39 cellular contexts compared by ENCODE assay signal in the genomic region with DNA sequence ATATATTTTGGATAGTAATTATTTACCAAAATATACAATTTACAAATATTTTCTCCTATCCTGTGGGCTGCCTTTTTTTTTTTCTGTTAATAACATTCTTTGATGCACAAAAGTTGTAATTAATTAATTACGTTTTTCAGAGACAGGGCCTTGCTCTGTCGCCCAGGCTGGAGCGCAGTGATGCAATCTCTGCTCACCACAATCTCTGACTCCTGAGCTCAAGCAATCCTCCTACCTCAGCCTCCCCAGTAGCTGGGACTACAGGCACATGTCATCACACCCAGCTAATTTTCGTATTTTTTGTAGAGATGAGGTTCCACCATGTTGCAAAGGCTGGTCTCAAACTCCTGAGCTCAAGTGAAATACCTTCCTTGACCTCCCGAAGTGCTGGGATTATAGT.
"Had no signal": no experiment of that assay in that cellular context is flagged by ENCODE, and none has a peak within 500 bp of the region (broad histone marks: within the 10 kb centered on the region; RNA-seq: fewer than 3 reads in every experiment).

No MANE protein-coding gene starts in this region.

- H3K4me1 ChIP-seq: adrenal gland, ascending aorta, body of pancreas, breast epithelium had no signal

- H3K4me3 ChIP-seq: adrenal gland, ascending aorta, body of pancreas, breast epithelium, cardiac muscle cell had no signal

- H3K9me3 ChIP-seq: adrenal gland, ascending aorta, body of pancreas, breast epithelium had no signal

- H3K27me3 Mint-ChIP-seq: activated naive CD4-positive, alpha-beta T cell treated with anti-CD3 and anti-CD28 coated beads, Interleukin-2, amount 50 U/mL, for 24 hours; activated naive CD8-positive, alpha-beta T cell treated with anti-CD3 and anti-CD28 coated beads for 36 hours; activated naive CD8-positive, alpha-beta T cell treated with anti-CD3 and anti-CD28 coated beads, Interleukin-2, amount 50 U/mL, for 24 hours had no signal

- H3K4me1 Mint-ChIP-seq: activated naive CD4-positive, alpha-beta T cell treated with anti-CD3 and anti-CD28 coated beads, Interleukin-2, amount 10 ng/mL, durations not matched to agents 7 days and 5 days; activated naive CD4-positive, alpha-beta T cell treated with anti-CD3 and anti-CD28 coated beads, Interleukin-2, amount 50 U/mL, for 24 hours; activated naive CD8-positive, alpha-beta T cell treated with anti-CD3 and anti-CD28 coated beads for 36 hours; activated naive CD8-positive, alpha-beta T cell treated with anti-CD3 and anti-CD28 coated beads, Interleukin-2, amount 10 ng/mL, durations not matched to agents 7 days and 5 days; activated naive CD8-positive, alpha-beta T cell treated with anti-CD3 and anti-CD28 coated beads, Interleukin-2, amount 50 U/mL, for 24 hours; activated T-helper 17 cell treated with anti-CD3 and anti-CD28 coated beads, Interleukin-2, amount 50 U/mL, for 72 hours; brain; central memory CD8-positive, alpha-beta T cell had no signal

- H3K36me3 ChIP-seq: adrenal gland, ascending aorta, brain microvascular endothelial cell, breast epithelium, cardiac muscle cell had no signal

- H3K36me3 Mint-ChIP-seq: activated naive CD4-positive, alpha-beta T cell treated with anti-CD3 and anti-CD28 coated beads, Interleukin-2, amount 10 ng/mL, durations not matched to agents 7 days and 5 days; activated naive CD4-positive, alpha-beta T cell treated with anti-CD3 and anti-CD28 coated beads, Interleukin-2, amount 50 U/mL, for 24 hours; activated naive CD4-positive, alpha-beta T cell treated with anti-CD3 and anti-CD28 coated beads, Interleukin-2, amount 50 U/mL, for 72 hours; activated naive CD8-positive, alpha-beta T cell; activated naive CD8-positive, alpha-beta T cell treated with anti-CD3 and anti-CD28 coated beads for 36 hours; activated naive CD8-positive, alpha-beta T cell treated with anti-CD3 and anti-CD28 coated beads, Interleukin-2, amount 10 ng/mL, durations not matched to agents 7 days and 5 days; brain had no signal

- H3K4me3 Mint-ChIP-seq: activated naive CD4-positive, alpha-beta T cell treated with anti-CD3 and anti-CD28 coated beads for 36 hours; activated naive CD4-positive, alpha-beta T cell treated with anti-CD3 and anti-CD28 coated beads, Interleukin-2, amount 10 ng/mL, durations not matched to agents 7 days and 5 days; activated naive CD4-positive, alpha-beta T cell treated with anti-CD3 and anti-CD28 coated beads, Interleukin-2, amount 50 U/mL, for 24 hours; activated naive CD8-positive, alpha-beta T cell; activated naive CD8-positive, alpha-beta T cell treated with anti-CD3 and anti-CD28 coated beads for 36 hours; activated naive CD8-positive, alpha-beta T cell treated with anti-CD3 and anti-CD28 coated beads, Interleukin-2, amount 10 ng/mL, durations not matched to agents 7 days and 5 days; activated naive CD8-positive, alpha-beta T cell treated with anti-CD3 and anti-CD28 coated beads, Interleukin-2, amount 50 U/mL, for 24 hours; activated T-cell treated with anti-CD3 and anti-CD28 coated beads, Interleukin-2, amount 50 U/mL, for 24 hours; activated T-cell treated with anti-CD3 and anti-CD28 coated beads, Interleukin-2, amount 50 U/mL, for 4 hours; activated T-cell treated with anti-CD3 and anti-CD28 coated beads, Interleukin-2, amount 50 U/mL, for 72 hours; activated T-helper 1 cell treated with anti-CD3 and anti-CD28 coated beads, Interleukin-12 subunit alpha, Interleukin-12 subunit beta, Interleukin-2, Interleukin-4 antibody, amounts not matched to agents 30 ng/mL and 10 ng/mL and 1 ng/mL, durations not matched to agents 14 hours and 24 hours and 36 hours; activated T-helper 17 cell treated with anti-CD3 and anti-CD28 coated beads, Interleukin-2, amount 50 U/mL, for 72 hours; brain; central memory CD8-positive, alpha-beta T cell had no signal

- H3K27ac ChIP-seq: adrenal gland, ascending aorta, body of pancreas, brain microvascular endothelial cell, breast epithelium, cardiac muscle cell had no signal

- H3K9me3 Mint-ChIP-seq: activated naive CD4-positive, alpha-beta T cell treated with anti-CD3 and anti-CD28 coated beads for 36 hours; activated naive CD4-positive, alpha-beta T cell treated with anti-CD3 and anti-CD28 coated beads, Interleukin-2, amount 10 ng/mL, durations not matched to agents 7 days and 5 days; activated naive CD4-positive, alpha-beta T cell treated with anti-CD3 and anti-CD28 coated beads, Interleukin-2, amount 50 U/mL, for 24 hours; activated naive CD4-positive, alpha-beta T cell treated with anti-CD3 and anti-CD28 coated beads, Interleukin-2, amount 50 U/mL, for 72 hours; activated naive CD8-positive, alpha-beta T cell treated with anti-CD3 and anti-CD28 coated beads for 36 hours; activated naive CD8-positive, alpha-beta T cell treated with anti-CD3 and anti-CD28 coated beads, Interleukin-2, amount 10 ng/mL, durations not matched to agents 7 days and 5 days; activated naive CD8-positive, alpha-beta T cell treated with anti-CD3 and anti-CD28 coated beads, Interleukin-2, amount 50 U/mL, for 24 hours; activated T-cell treated with anti-CD3 and anti-CD28 coated beads, Interleukin-2, amount 50 U/mL, for 24 hours; activated T-cell treated with anti-CD3 and anti-CD28 coated beads, Interleukin-2, amount 50 U/mL, for 4 hours; activated T-cell treated with anti-CD3 and anti-CD28 coated beads, Interleukin-2, amount 50 U/mL, for 72 hours; activated T-helper 1 cell treated with anti-CD3 and anti-CD28 coated beads, Interleukin-12 subunit alpha, Interleukin-12 subunit beta, Interleukin-2, Interleukin-4 antibody, amounts not matched to agents 30 ng/mL and 10 ng/mL and 1 ng/mL, durations not matched to agents 14 hours and 24 hours and 36 hours; activated T-helper 17 cell treated with anti-CD3 and anti-CD28 coated beads, Interleukin-2, amount 50 U/mL, for 72 hours; activated T-helper 2 cell treated with anti-CD3 and anti-CD28 coated beads, Interferon-gamma antibody, Interleukin-2, Interleukin-4, amounts not matched to agents 10 μg/mL and 5 μg/mL and 100 μg/mL, durations not matched to agents 14 hours and 24 hours and 36 hours; central memory CD8-positive, alpha-beta T cell had no signal

- DNase-seq: activated effector memory CD4-positive, alpha-beta T cell treated with anti-CD3 and anti-CD28 coated beads, Interleukin-2, amount 50 U/mL, for 16 hours; activated effector memory CD4-positive, alpha-beta T cell treated with Interleukin-2 at 50 U/mL for 16 hours; activated gamma-delta T cell; activated gamma-delta T cell treated with Interleukin-2 at 50 U/mL for 16 hours; activated naive CD4-positive, alpha-beta T cell; activated naive CD4-positive, alpha-beta T cell treated with anti-CD3 and anti-CD28 coated beads for 36 hours; activated naive CD4-positive, alpha-beta T cell treated with anti-CD3 and anti-CD28 coated beads, Interleukin-2, amount 10 ng/mL, durations not matched to agents 7 days and 5 days; activated naive CD4-positive, alpha-beta T cell treated with anti-CD3 and anti-CD28 coated beads, Interleukin-2, amount 50 U/mL, for 16 hours; activated naive CD4-positive, alpha-beta T cell treated with Interleukin-2 at 50 U/mL for 16 hours; activated naive CD8-positive, alpha-beta T cell treated with anti-CD3 and anti-CD28 coated beads for 36 hours; activated naive CD8-positive, alpha-beta T cell treated with anti-CD3 and anti-CD28 coated beads, Interleukin-2, amount 10 ng/mL, durations not matched to agents 7 days and 5 days; activated naive CD8-positive, alpha-beta T cell treated with anti-CD3 and anti-CD28 coated beads, Interleukin-2, amount 50 U/mL, for 24 hours; activated T-cell treated with anti-CD3 and anti-CD28 coated beads, Interleukin-2, amount 50 U/mL, for 24 hours; activated T-cell treated with anti-CD3 and anti-CD28 coated beads, Interleukin-2, amount 50 U/mL, for 4 hours; activated T-cell treated with anti-CD3 and anti-CD28 coated beads, Interleukin-2, amount 50 U/mL, for 48 hours; activated T-cell treated with anti-CD3 and anti-CD28 coated beads, Interleukin-2, amount 50 U/mL, for 72 hours; adrenal gland; amniotic stem cell; amygdala; anterior cingulate cortex; aorta; body of pancreas; brain microvascular endothelial cell; caudate nucleus; central memory CD4-positive, alpha-beta T cell; cerebellar nuclear complex had no signal

- ATAC-seq: activated naive CD4-positive, alpha-beta T cell treated with anti-CD3 and anti-CD28 coated beads, Interleukin-2, amount 50 U/mL, for 72 hours; activated naive CD8-positive, alpha-beta T cell treated with anti-CD3 and anti-CD28 coated beads, Interleukin-2, amount 50 U/mL, for 24 hours; activated T-cell treated with anti-CD3 and anti-CD28 coated beads, Interleukin-2, amount 50 U/mL, for 4 hours; activated T-cell treated with anti-CD3 and anti-CD28 coated beads, Interleukin-2, amount 50 U/mL, for 72 hours; activated T-helper 17 cell treated with anti-CD3 and anti-CD28 coated beads, Interleukin-2, amount 50 U/mL, for 72 hours; body of pancreas had no signal

- H3K27ac Mint-ChIP-seq: activated naive CD4-positive, alpha-beta T cell treated with anti-CD3 and anti-CD28 coated beads for 36 hours; activated naive CD4-positive, alpha-beta T cell treated with anti-CD3 and anti-CD28 coated beads, Interleukin-2, amount 10 ng/mL, durations not matched to agents 7 days and 5 days; activated naive CD4-positive, alpha-beta T cell treated with anti-CD3 and anti-CD28 coated beads, Interleukin-2, amount 50 U/mL, for 24 hours; activated naive CD4-positive, alpha-beta T cell treated with anti-CD3 and anti-CD28 coated beads, Interleukin-2, amount 50 U/mL, for 72 hours; activated naive CD8-positive, alpha-beta T cell; activated naive CD8-positive, alpha-beta T cell treated with anti-CD3 and anti-CD28 coated beads for 36 hours; activated naive CD8-positive, alpha-beta T cell treated with anti-CD3 and anti-CD28 coated beads, Interleukin-2, amount 10 ng/mL, durations not matched to agents 7 days and 5 days; activated naive CD8-positive, alpha-beta T cell treated with anti-CD3 and anti-CD28 coated beads, Interleukin-2, amount 50 U/mL, for 24 hours; activated T-cell treated with anti-CD3 and anti-CD28 coated beads, Interleukin-2, amount 50 U/mL, for 24 hours; activated T-cell treated with anti-CD3 and anti-CD28 coated beads, Interleukin-2, amount 50 U/mL, for 72 hours; activated T-helper 1 cell treated with anti-CD3 and anti-CD28 coated beads, Interleukin-12 subunit alpha, Interleukin-12 subunit beta, Interleukin-2, Interleukin-4 antibody, amounts not matched to agents 30 ng/mL and 10 ng/mL and 1 ng/mL, durations not matched to agents 14 hours and 24 hours and 36 hours; activated T-helper 17 cell treated with anti-CD3 and anti-CD28 coated beads, Interleukin-2, amount 50 U/mL, for 72 hours; activated T-helper 2 cell treated with anti-CD3 and anti-CD28 coated beads, Interferon-gamma antibody, Interleukin-2, Interleukin-4, amounts not matched to agents 10 μg/mL and 5 μg/mL and 100 μg/mL, durations not matched to agents 14 hours and 24 hours and 36 hours; brain had no signal

- H3K27me3 ChIP-seq: adrenal gland, ascending aorta, body of pancreas, brain microvascular endothelial cell, breast epithelium, cardiac muscle cell had no signal

- FAIRE-seq: astrocyte, bronchial epithelial cell had no signal
